Comparison of ENCODE assay signal across 22 cellular contexts in the genomic region with DNA sequence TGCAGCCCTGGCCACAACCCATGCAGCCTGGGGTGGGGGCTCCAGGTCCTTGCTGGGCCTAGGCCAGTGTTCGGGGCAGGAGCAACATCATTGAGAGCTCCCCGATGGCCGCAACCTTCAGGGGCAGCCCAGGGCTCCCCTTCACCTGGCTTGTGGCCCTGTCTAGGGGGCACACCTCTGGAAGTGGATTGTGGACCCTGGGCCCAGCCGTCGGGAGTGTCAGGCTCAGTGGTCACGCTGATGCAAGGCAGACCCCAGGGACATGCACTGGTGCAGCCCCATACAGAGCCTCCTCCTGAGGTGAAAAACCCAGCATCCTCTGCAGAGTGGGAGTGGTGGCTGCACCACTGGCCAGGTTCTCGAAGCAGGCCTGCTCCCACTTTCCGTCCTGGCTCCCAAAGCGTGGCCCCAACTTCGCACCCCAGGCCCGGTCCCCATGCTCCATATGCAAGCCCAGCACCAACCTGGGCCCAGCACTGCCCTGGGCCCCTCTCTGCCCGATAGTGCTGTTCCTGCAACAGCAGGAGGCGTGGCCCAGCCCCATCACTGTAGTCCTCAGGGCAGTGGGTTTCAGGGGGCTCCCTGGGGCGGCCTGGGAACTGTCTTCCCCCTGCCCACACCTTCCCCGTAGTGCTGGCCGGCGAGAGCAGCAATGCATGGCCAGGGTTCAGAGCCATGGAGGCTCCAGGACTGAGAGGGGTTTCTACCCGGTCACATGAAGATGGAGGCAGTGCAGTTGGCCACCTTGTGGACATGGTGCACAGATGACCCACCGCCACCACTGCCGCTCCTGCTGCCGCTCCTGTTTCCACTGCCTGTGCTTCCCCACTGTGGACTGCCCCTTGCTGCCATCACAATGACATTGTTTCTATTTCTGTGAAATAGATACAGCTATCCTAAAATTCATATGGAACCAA.
"Had no signal": no experiment of that assay in that cellular context is flagged by ENCODE, and none has a peak within 500 bp of the region (broad histone marks: within the 10 kb centered on the region; RNA-seq: fewer than 3 reads in every experiment).

No MANE protein-coding gene starts in this region.

- H3K9me3 ChIP-seq: body of pancreas, thyroid gland had no signal

- H3K4me3 ChIP-seq: body of pancreas, cardiac muscle cell, left lung, sigmoid colon, smooth muscle cell, thyroid gland had no signal

- H3K4me1 ChIP-seq: body of pancreas, foreskin keratinocyte, left lung, sigmoid colon, thyroid gland had no signal

- H3K27me3 ChIP-seq: body of pancreas, cardiac muscle cell, foreskin keratinocyte, left lung, sigmoid colon, thyroid gland had no signal

- H3K27ac ChIP-seq: body of pancreas, cardiac muscle cell, foreskin keratinocyte, left lung, sigmoid colon, thyroid gland had no signal

- H3K4me2 ChIP-seq: smooth muscle cell had no signal

- H3K36me3 ChIP-seq: cardiac muscle cell, left lung, sigmoid colon, thyroid gland had no signal

- ATAC-seq: body of pancreas, foreskin keratinocyte, left lung had no signal

- DNase-seq: activated CD4-positive, alpha-beta T cell treated with anti-CD3 and anti-CD28 coated beads for 4 hours; activated CD4-positive, alpha-beta T cell treated with anti-CD3 and anti-CD28 coated beads, Interleukin-2, amount 50 U/mL, for 48 hours; activated CD4-positive, CD25-positive, alpha-beta regulatory T cell; activated effector memory CD4-positive, alpha-beta T cell treated with Interleukin-2 at 50 U/mL for 16 hours; activated naive CD4-positive, alpha-beta T cell treated with anti-CD3 and anti-CD28 coated beads, Interleukin-2, amount 10 ng/mL, durations not matched to agents 7 days and 5 days; activated T-cell treated with anti-CD3 and anti-CD28 coated beads, Interleukin-2, amount 50 U/mL, for 48 hours; body of pancreas; effector CD4-positive, alpha-beta T cell; erythroblast; foreskin keratinocyte; kidney glomerular epithelial cell; nephron progenitor cell; nucleus accumbens; sigmoid colon; stimulated activated CD4-positive, alpha-beta T cell treated with anti-CD3 and anti-CD28 coated beads, Interleukin-2, amount 100 ng/mL, for 48 hours; stimulated activated CD8-positive, alpha-beta memory T cell treated with anti-CD3 and anti-CD28 coated beads, Interleukin-4, amount 100 ng/mL, for 48 hours; stimulated activated naive CD4-positive, alpha-beta T cell; T1000; thyroid gland had no signal
